In genomic region chr3:173743512-173743911, GRCh38 we compare ENCODE assay signal across 12 cellular contexts.
"Had no signal": no experiment of that assay in that cellular context is flagged by ENCODE, and none has a peak within 500 bp of the region (broad histone marks: within the 10 kb centered on the region; RNA-seq: fewer than 3 reads in every experiment).

No MANE protein-coding gene starts in this region.

- ATAC-seq: activated T-cell treated with anti-CD3 and anti-CD28 coated beads, Interleukin-2, amount 50 U/mL, for 4 hours; gastrocnemius medialis; left lung had no signal

- DNase-seq: activated CD4-positive, alpha-beta T cell treated with anti-CD3 and anti-CD28 coated beads for 1 hour; activated CD4-positive, alpha-beta T cell treated with anti-CD3 and anti-CD28 coated beads, Interleukin-2, amount 50 U/mL, for 48 hours; activated gamma-delta T cell; activated naive CD8-positive, alpha-beta T cell treated with anti-CD3 and anti-CD28 coated beads for 36 hours; activated T-cell treated with anti-CD3 and anti-CD28 coated beads, Interleukin-2, amount 50 U/mL, for 4 hours; anterior cingulate cortex; gastrocnemius medialis; left lung; occipital lobe; sigmoid colon; stimulated activated CD4-positive, alpha-beta T cell treated with anti-CD3 and anti-CD28 coated beads, Interleukin-4, amount 100 ng/mL, for 1 hour; stimulated activated CD8-positive, alpha-beta memory T cell treated with anti-CD3 and anti-CD28 coated beads, Interleukin-4, amount 100 ng/mL, for 48 hours had no signal
